9 cellular contexts compared by ENCODE assay signal in the genomic region with DNA sequence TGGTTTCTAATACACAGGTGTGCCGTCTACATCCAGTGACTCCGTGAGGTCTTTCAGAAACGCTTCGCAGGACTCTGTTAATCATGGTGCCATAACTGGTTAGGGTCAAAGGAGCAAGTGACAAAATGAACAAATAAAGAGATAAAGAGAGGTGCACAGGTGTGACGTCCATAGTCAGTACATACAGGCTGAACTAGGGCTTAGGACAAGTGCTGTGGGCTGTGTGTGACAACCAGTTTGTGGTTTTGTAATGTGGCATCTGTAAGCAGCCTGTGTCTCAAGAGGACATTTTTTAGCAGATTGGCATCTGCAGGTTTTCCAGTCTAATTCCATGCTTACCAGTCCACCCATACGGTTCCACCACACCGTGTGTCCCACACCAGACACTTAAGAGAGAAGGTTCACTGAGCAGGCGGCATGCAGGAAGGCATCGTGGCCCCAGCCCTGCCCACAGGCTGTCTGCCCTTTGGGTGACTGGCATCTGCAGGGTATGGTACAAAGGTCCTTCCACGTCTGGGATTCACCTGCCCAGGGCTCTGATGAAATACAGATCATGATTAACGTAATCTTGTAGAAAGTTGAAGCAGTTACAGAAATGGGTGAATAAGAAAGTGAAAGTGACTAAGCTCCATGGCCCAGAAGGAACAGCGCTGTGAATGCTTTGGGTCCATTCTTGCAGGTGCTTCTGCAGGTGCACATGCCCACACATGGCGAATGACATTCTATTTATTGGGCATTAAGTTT.
DNase-seq lines count a peak whose midpoint lies in the region; ATAC-seq lines count a peak whose summit lies in the region.
"Had no signal": no experiment of that assay in that cellular context is flagged by ENCODE, and none has a peak within 500 bp of the region (broad histone marks: within the 10 kb centered on the region; RNA-seq: fewer than 3 reads in every experiment).

No MANE protein-coding gene starts in this region.

- DNase-seq in activated CD4-positive, CD25-positive, alpha-beta regulatory T cell treated with anti-CD3 and anti-CD28 coated beads, Interleukin-2, amount 50 U/mL, for 72 hours: no peak
- DNase-seq in stimulated activated effector memory CD8-positive, alpha-beta T cell treated with anti-CD3 and anti-CD28 coated beads, Interleukin-12 subunit alpha, Interleukin-12 subunit beta, amount 100 ng/mL, for 72 hours (ENCODE audit: low spot score in 2 of 2): no peak
- no peak for DNase-seq in cortex of kidney (lab: John Stamatoyannopoulos, UW)
- no peak for DNase-seq in hepatic stellate cell (ENCODE audit: low spot score)
- no peak for DNase-seq in cerebellar cortex (ENCODE audit: low spot score)
- DNase-seq: activated T-cell treated with anti-CD3 and anti-CD28 coated beads for 4 hours had no signal

- H3K27ac Mint-ChIP-seq in stimulated activated effector memory CD8-positive, alpha-beta T cell treated with anti-CD3 and anti-CD28 coated beads, Interleukin-12 subunit alpha, Interleukin-12 subunit beta, amount 100 ng/mL, for 72 hours: peak overlapping the region; percentile 63

- no peak overlapping the region for H3K4me3 Mint-ChIP-seq in stimulated activated effector memory CD8-positive, alpha-beta T cell treated with anti-CD3 and anti-CD28 coated beads, Interleukin-12 subunit alpha, Interleukin-12 subunit beta, amount 100 ng/mL, for 72 hours

- ATAC-seq in activated CD4-positive, CD25-positive, alpha-beta regulatory T cell treated with anti-CD3 and anti-CD28 coated beads, Interleukin-2, amount 50 U/mL, for 24 hours: peak; percentile 53 to 83
- ATAC-seq in GM21737 (IDR thresholded peaks at IDR 0.05; ENCODE audit: unreplicated experiment): peak; percentile 77
- peak; percentile 69 for ATAC-seq in HG03558 (IDR thresholded peaks at IDR 0.05; ENCODE audit: extremely low read depth, unreplicated experiment)
- peak; percentile 48 for ATAC-seq in stimulated activated effector memory CD8-positive, alpha-beta T cell treated with anti-CD3 and anti-CD28 coated beads, Interleukin-12 subunit alpha, Interleukin-12 subunit beta, amount 100 ng/mL, for 72 hours

- H3K9me3 Mint-ChIP-seq in stimulated activated effector memory CD8-positive, alpha-beta T cell treated with anti-CD3 and anti-CD28 coated beads, Interleukin-12 subunit alpha, Interleukin-12 subunit beta, amount 100 ng/mL, for 72 hours: peaks cover 9% of the 10 kb centered on the region

- H3K36me3 Mint-ChIP-seq in stimulated activated effector memory CD8-positive, alpha-beta T cell treated with anti-CD3 and anti-CD28 coated beads, Interleukin-12 subunit alpha, Interleukin-12 subunit beta, amount 100 ng/mL, for 72 hours: peaks cover 15% of the 10 kb centered on the region

- H3K4me1 Mint-ChIP-seq in stimulated activated effector memory CD8-positive, alpha-beta T cell treated with anti-CD3 and anti-CD28 coated beads, Interleukin-12 subunit alpha, Interleukin-12 subunit beta, amount 100 ng/mL, for 72 hours: peaks cover 10% of the 10 kb centered on the region
